In the genomic region with DNA sequence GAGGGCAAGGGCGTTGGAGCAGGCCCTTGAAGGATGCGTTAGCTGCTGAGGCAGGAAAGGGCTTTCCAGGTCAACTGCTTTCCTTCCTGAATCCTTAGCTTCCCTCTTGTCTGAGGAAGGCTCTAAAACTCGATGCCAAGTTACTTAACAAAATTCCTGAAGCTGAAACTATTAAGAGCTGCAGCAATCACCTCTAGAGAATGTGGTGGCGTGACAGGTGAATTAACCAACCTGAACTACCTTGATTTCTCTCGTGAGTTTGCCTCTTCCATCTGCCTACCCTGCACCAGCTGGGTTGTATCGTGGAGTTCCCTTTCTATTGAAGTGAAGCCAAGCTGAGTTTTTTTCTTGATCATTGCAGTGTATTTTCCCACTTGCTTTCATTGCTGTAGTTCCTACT, we compare ENCODE assay signal across 17 cellular contexts.
DNase-seq lines count a peak whose midpoint lies in the region; ATAC-seq, FAIRE-seq and TF ChIP-seq lines count a peak whose summit lies in the region.
"Had no signal": no experiment of that assay in that cellular context is flagged by ENCODE, and none has a peak within 500 bp of the region (broad histone marks: within the 10 kb centered on the region; RNA-seq: fewer than 3 reads in every experiment).

No MANE protein-coding gene starts in this region.

- no peak for FAIRE-seq in RCC 7860 (lab: Jason Lieb, UNC)
- FAIRE-seq: H1 had no signal

- no peak overlapping the region for H3K4me3 Mint-ChIP-seq in endodermal cell
- H3K4me3 Mint-ChIP-seq in CD4-positive, alpha-beta memory T cell = no peak overlapping the region

- H3K23ac ChIP-seq in IMR-90 (ENCODE audit: low read depth, low read length) = no peak overlapping the region

- TF ChIP-seq RAD21 in IMR-90 (IDR thresholded peaks at IDR 0.05; ENCODE audit: low read length) = no peak

- peaks cover 27% of the 10 kb centered on the region for H3K27me3 Mint-ChIP-seq in endodermal cell (ENCODE audit: insufficient read depth)
- H3K27me3 Mint-ChIP-seq in CD4-positive, alpha-beta memory T cell = peaks cover 3 to 8% of the 10 kb centered on the region in 2 donors

- H3K9ac ChIP-seq in IMR-90 (ENCODE audit: low read depth, low read length) (no peak overlapping the region), endodermal cell (ENCODE audit: extremely low read depth, low read length, poor library complexity, severe bottlenecking) (no peak overlapping the region)

- peaks cover 14% of the 10 kb centered on the region for H3K4me1 Mint-ChIP-seq in endodermal cell
- H3K4me1 Mint-ChIP-seq in CD4-positive, alpha-beta memory T cell = no peaks in the 10 kb centered on the region

- DNase-seq in IMR-90 (no peak), endodermal cell (peak; percentile 33), omental fat pad (ENCODE audit: low spot score) (no peak), transverse colon (no peak), NCI-H446 (lab: John Stamatoyannopoulos, UW) (no peak), RCC 7860 (ENCODE audit: low spot score) (no peak)
- no peak for DNase-seq in CD4-positive, alpha-beta memory T cell
- DNase-seq: AML-193, DND-41, GF-D8, KG1, NCI-H1092 treated with DMSO at 0.1 percent for 48 hours, NCI-H1694, NCI-H2107, Peyer's patch, SHP77 treated with DMSO at 0.1 percent for 48 hours had no signal

- H2BK20ac ChIP-seq in IMR-90 (ENCODE audit: low read depth, low read length) = no peak overlapping the region

- dilution Hi-C loops in IMR-90 (cut with HindIII; ENCODE audit: low sequenced_read_pairs, unreplicated experiment) = no loop called here

- H3K14ac ChIP-seq in IMR-90 (replicated peaks; ENCODE audit: low read depth, low read length) = no peak overlapping the region

- in situ Hi-C loops in IMR-90 (cut with MboI; ENCODE audit: low sequenced_read_pairs) = no loop called here
- in situ Hi-C loops in transverse colon (cut with MboI; ENCODE audit: low pct_ligation_motif_present in 1 of 4, low pct_unique_long_range_greater_than_20kb in 1 of 4, low sequenced_read_pairs in 3 of 4) = no loop called here

- no peak for ATAC-seq in IMR-90 (ENCODE audit: low read depth)
- peak; percentile 27 for ATAC-seq in omental fat pad (ENCODE audit: low FRiP score)

- POLR2A ChIA-PET in IMR-90 (lab: Charles Lee; ENCODE audit: unreplicated experiment) = no interaction called here
- POLR2A ChIA-PET in CD4-positive, alpha-beta memory T cell (lab: Charles Lee; ENCODE audit: partially characterized antibody) = no interaction called here

- intact Hi-C loops in IMR-90 (cut with micrococcal nuclease) (loop anchor here (10.0 kb wide), 1 partner anchor 1678 kb away; the partner anchor contains the start of gene ARSB), transverse colon (cut with DNase I; ENCODE audit: low total_unique reads) (no loop called here)
- intact Hi-C loops in CD4-positive, alpha-beta memory T cell (cut with micrococcal nuclease) = no loop called here

- no peak overlapping the region for H3K27ac Mint-ChIP-seq in endodermal cell
- peak overlapping the region in 1 of 7 donors; percentile 44 for H3K27ac Mint-ChIP-seq in CD4-positive, alpha-beta memory T cell

- no peak overlapping the region for H3K4me2 ChIP-seq in IMR-90 (ENCODE audit: low read depth, low read length)

- no peak overlapping the region for H4K91ac ChIP-seq in IMR-90 (ENCODE audit: insufficient read depth, low read depth, low read length)

- H2AK9ac ChIP-seq in IMR-90 (replicated peaks; ENCODE audit: low read depth, low read length, poor library complexity) = no peak overlapping the region

- H3K79me1 ChIP-seq in IMR-90 (ENCODE audit: low read depth in 1 of 2, low read length in 2 of 2) = no peaks in the 10 kb centered on the region

- CTCF ChIA-PET in IMR-90 (lab: Yijun Ruan, JAX) = interaction anchor here (1.1 kb wide), 1 partner anchor 186 kb away, joined by 3 read pairs; the partner anchor contains the start of gene WDR41
- CTCF ChIA-PET in CD4-positive, alpha-beta memory T cell (lab: Charles Lee; ENCODE audit: partially characterized antibody) = no interaction called here

- no peak for TF ChIP-seq CTCF in IMR-90 (conservative IDR thresholded peaks at IDR 0.05; ENCODE audit: low read depth, low read length)
- no peak for TF ChIP-seq CTCF in endodermal cell (conservative IDR thresholded peaks at IDR 0.05)
- no peak for TF ChIP-seq CTCF in omental fat pad (IDR thresholded peaks at IDR 0.05)
- no peak for TF ChIP-seq CTCF in transverse colon (IDR thresholded peaks at IDR 0.05)

- H2BK5ac ChIP-seq in IMR-90 (ENCODE audit: low read depth, low read length, poor library complexity, severe bottlenecking) = no peak overlapping the region

- H3K4me3 ChIP-seq in IMR-90 (ENCODE audit: insufficient read depth, low read depth, low read length) (no peak overlapping the region), endodermal cell (ENCODE audit: low read length) (no peak overlapping the region), transverse colon (no peak overlapping the region)
- no peak overlapping the region for H3K4me3 ChIP-seq in CD4-positive, alpha-beta memory T cell (ENCODE audit: low read length in 2 of 2)
- H3K4me3 ChIP-seq: Peyer's patch had no signal

- H3K36me3 ChIP-seq in IMR-90 (ENCODE audit: control insufficient read depth, insufficient read depth, low read length) (no peaks in the 10 kb centered on the region), endodermal cell (ENCODE audit: control insufficient read depth, insufficient read depth, low read length) (no peaks in the 10 kb centered on the region), transverse colon (no peaks in the 10 kb centered on the region)
- H3K36me3 ChIP-seq in CD4-positive, alpha-beta memory T cell (ENCODE audit: insufficient read depth, low read length) = no peaks in the 10 kb centered on the region
- H3K36me3 ChIP-seq: Peyer's patch had no signal

- no peaks in the 10 kb centered on the region for H4K20me1 ChIP-seq in IMR-90 (ENCODE audit: insufficient read depth, low read length)

- WGBS in IMR-90 (ENCODE audit: extremely low coverage in 2 of 2, insufficient read length in 1 of 2), 2 experiments = 94% methylated on average over 3 of the region's 6 CpGs; no CpG with 5 or more reads in 1 of the 2 experiments
- WGBS in endodermal cell (ENCODE audit: insufficient coverage in 1 of 2, insufficient read length in 1 of 2), 2 experiments = 85 to 92% methylated on average over 5 to 6 of the region's 6 CpGs
- 60 to 68% methylated on average over 4 to 6 of the region's 6 CpGs for WGBS in transverse colon (ENCODE audit: low coverage in 1 of 2), 2 donors

- no peak overlapping the region for H3K18ac ChIP-seq in IMR-90 (ENCODE audit: low read depth, low read length)

- H2AK5ac ChIP-seq in IMR-90 (ENCODE audit: low read depth, low read length) = 0 out of 2 replicates have a peak overlapping the region, but pooled peaks have one; percentile 40

- H2AFZ ChIP-seq in IMR-90 (replicated peaks; ENCODE audit: low read length, poor library complexity) = no peak overlapping the region

- H4K5ac ChIP-seq in IMR-90 (ENCODE audit: low read depth, low read length) = no peak overlapping the region

- H3K27ac ChIP-seq in IMR-90 (ENCODE audit: insufficient read depth, low read length) (no peak overlapping the region), endodermal cell (ENCODE audit: low read depth, low read length) (no peak overlapping the region), transverse colon (peak overlapping the region; percentile 14 to 74 (median 66))
- no peak overlapping the region for H3K27ac ChIP-seq in CD4-positive, alpha-beta memory T cell (ENCODE audit: low read depth, low read length)

- no TSS peak for BruUV-seq in IMR-90 (replicated peaks; lab: Mats Ljungman, UMichigan)

- no peaks in the 10 kb centered on the region for H3K9me3 Mint-ChIP-seq in endodermal cell
- H3K9me3 Mint-ChIP-seq in CD4-positive, alpha-beta memory T cell = no peaks in the 10 kb centered on the region

- no peak for TF ChIP-seq EP300 in transverse colon (IDR thresholded peaks at IDR 0.05; ENCODE audit: low read depth)

- peaks cover 9% of the 10 kb centered on the region for H3K4me1 ChIP-seq in IMR-90 (ENCODE audit: control insufficient read depth, insufficient read depth, low read length)
- peaks cover 3% of the 10 kb centered on the region for H3K4me1 ChIP-seq in endodermal cell (ENCODE audit: control insufficient read depth, insufficient read depth, low read length)
- peaks cover 0 to 15% (median 9%) of the 10 kb centered on the region in 4 donors for H3K4me1 ChIP-seq in transverse colon
- H3K4me1 ChIP-seq in CD4-positive, alpha-beta memory T cell (ENCODE audit: insufficient read depth, low read length) = no peaks in the 10 kb centered on the region

- H3K9me3 ChIP-seq in IMR-90 (ENCODE audit: control insufficient read depth, insufficient read depth, low read length) = no peaks in the 10 kb centered on the region
- H3K9me3 ChIP-seq in endodermal cell (ENCODE audit: control insufficient read depth, low read length) = no peaks in the 10 kb centered on the region
- H3K9me3 ChIP-seq in transverse colon = no peaks in the 10 kb centered on the region
- H3K9me3 ChIP-seq in CD4-positive, alpha-beta memory T cell (ENCODE audit: control insufficient read depth in 1 of 2, low read length in 2 of 2) = no peaks in the 10 kb centered on the region
- H3K9me3 ChIP-seq: Peyer's patch had no signal

- H3K27me3 ChIP-seq in IMR-90 (ENCODE audit: control insufficient read depth, insufficient read depth, low read length) = no peaks in the 10 kb centered on the region; the same call in 1 of the 2 replicates
- H3K27me3 ChIP-seq in endodermal cell (ENCODE audit: control insufficient read depth, insufficient read depth, low read length, poor library complexity, severe bottlenecking) = peaks cover 20% of the 10 kb centered on the region
- H3K27me3 ChIP-seq in transverse colon = no peaks in the 10 kb centered on the region
- no peaks in the 10 kb centered on the region for H3K27me3 ChIP-seq in CD4-positive, alpha-beta memory T cell (ENCODE audit: insufficient read depth, low read length)
- H3K27me3 ChIP-seq: Peyer's patch had no signal

- TF ChIP-seq POLR2A in IMR-90 (IDR thresholded peaks at IDR 0.05; ENCODE audit: low read depth, low read length) (no peak), transverse colon (IDR thresholded peaks at IDR 0.05) (no peak)

- H3K4ac ChIP-seq in IMR-90 (ENCODE audit: low read depth, low read length) = peak overlapping the region; percentile 39; the same call in 1 of the 2 replicates

- no peak overlapping the region for H2BK15ac ChIP-seq in IMR-90 (ENCODE audit: low read depth, low read length)

- no peak overlapping the region; a peak in 1 of 4 replicates for H4K8ac ChIP-seq in IMR-90 (ENCODE audit: low read depth in 2 of 2, low read length in 2 of 2)

- peaks cover 17% of the 10 kb centered on the region; the same call in 1 of the 2 replicates for H3K9me1 ChIP-seq in IMR-90 (ENCODE audit: insufficient read depth, low read length)

- H3K56ac ChIP-seq in IMR-90 (ENCODE audit: extremely low read depth, insufficient read depth, low read length) = no peak overlapping the region

- no peaks in the 10 kb centered on the region for H3K36me3 Mint-ChIP-seq in endodermal cell (ENCODE audit: low read depth)
- H3K36me3 Mint-ChIP-seq in CD4-positive, alpha-beta memory T cell = no peaks in the 10 kb centered on the region

- no peak overlapping the region for H2BK120ac ChIP-seq in IMR-90 (ENCODE audit: low read depth, low read length)

Comparison
In these comparisons a context has a peak if more than half of its experiments do, and no peak if none do; other contexts are left out.
1. H3K27ac ChIP-seq: peak in transverse colon (4 of 4); none in IMR-90 (single experiment), endodermal cell (single experiment) and CD4-positive, alpha-beta memory T cell (single experiment).